8 cellular contexts compared by ENCODE assay signal in genomic region chr17:81403040-81403467, GRCh38. TPM values are rescaled to one million over a fixed set of nuclear protein-coding genes. Genes with fewer than 3 reads are reported as not detected.
DNase-seq lines count a peak whose midpoint lies in the region; ATAC-seq and TF ChIP-seq lines count a peak whose summit lies in the region.
"Had no signal": no experiment of that assay in that cellular context is flagged by ENCODE, and none has a peak within 500 bp of the region (broad histone marks: within the 10 kb centered on the region; RNA-seq: fewer than 3 reads in every experiment).

No MANE protein-coding gene starts in this region.

- H3K36me3 ChIP-seq in KOPT-K1 (ENCODE audit: insufficient read depth, low read length) (peaks cover 75% of the 10 kb centered on the region), thoracic aorta (no peaks in the 10 kb centered on the region)

- ATAC-seq in thoracic aorta (ENCODE audit: insufficient number of reproducible peaks, low FRiP score, low read depth): no peak
- no peak for ATAC-seq in HG03457 (IDR thresholded peaks at IDR 0.05; ENCODE audit: unreplicated experiment)

- DNase-seq in cerebellar cortex (ENCODE audit: low spot score) (peak; percentile 67), lung microvascular endothelial cell (ENCODE audit: low read depth in 2 of 2) (peak; percentile 31 to 37), thoracic aorta (ENCODE audit: low spot score) (no peak), GM13976 (ENCODE audit: low spot score) (no peak), NCI-H748 treated with DMSO at 0.1 percent for 48 hours (lab: John Stamatoyannopoulos, UW) (no peak)
- DNase-seq: EL had no signal

- H3K4me3 ChIP-seq in thoracic aorta: peak overlapping the region; percentile 58

- in situ Hi-C loops in GM13976 (cut with MboI; ENCODE audit: low sequenced_read_pairs, unreplicated experiment): no loop called here

- peak overlapping the region; percentile 93 for H3K27ac ChIP-seq in KOPT-K1 (ENCODE audit: low read depth, low read length, poor library complexity, severe bottlenecking)
- H3K27ac ChIP-seq in thoracic aorta: peak overlapping the region; percentile 88 to 98

- no peaks in the 10 kb centered on the region for H3K27me3 ChIP-seq in thoracic aorta (replicated peaks; ENCODE audit: insufficient read depth)

- H3K4me1 ChIP-seq in thoracic aorta (ENCODE audit: control insufficient read depth in 1 of 2, low read depth in 2 of 2): peaks cover 42 to 69% of the 10 kb centered on the region in 2 donors

- H3K9me3 ChIP-seq in KOPT-K1 (ENCODE audit: insufficient read depth, low read length, poor library complexity, severe bottlenecking): no peaks in the 10 kb centered on the region
- H3K9me3 ChIP-seq in thoracic aorta: no peaks in the 10 kb centered on the region

- peak; percentile 28 for TF ChIP-seq CTCF in thoracic aorta (IDR thresholded peaks at IDR 0.05)
- no peak for TF ChIP-seq CTCF in GM13976 (IDR thresholded peaks at IDR 0.05; ENCODE audit: borderline replicate concordance, control extremely low read depth, extremely low read depth, insufficient read depth, missing control alignments)

RNA-seq across cellular contexts. Expression of gene BAHCC1, which starts 7.8 kb away (rescaled TPM):
- total RNA-seq in lung microvascular endothelial cell (2.6 TPM in 2 replicates), thoracic aorta (10 to 100 TPM; 41.2 to 69.6 TPM)

Comparison
In these comparisons a context has a peak if more than half of its experiments do, and no peak if none do; other contexts are left out.
1. DNase-seq: peak in cerebellar cortex (single experiment) and lung microvascular endothelial cell (2 of 2); none in thoracic aorta (single experiment), GM13976 (single experiment) and NCI-H748 treated with DMSO at 0.1 percent for 48 hours (single experiment).
2. RNA of gene BAHCC1, which starts 7.8 kb away (total RNA-seq): 41.2 to 69.6 TPM in thoracic aorta; 2.6 TPM in lung microvascular endothelial cell; every median in the first group is over 10 times any median in the second.